ENCODE assay signal across 22 cellular contexts in the genomic region with DNA sequence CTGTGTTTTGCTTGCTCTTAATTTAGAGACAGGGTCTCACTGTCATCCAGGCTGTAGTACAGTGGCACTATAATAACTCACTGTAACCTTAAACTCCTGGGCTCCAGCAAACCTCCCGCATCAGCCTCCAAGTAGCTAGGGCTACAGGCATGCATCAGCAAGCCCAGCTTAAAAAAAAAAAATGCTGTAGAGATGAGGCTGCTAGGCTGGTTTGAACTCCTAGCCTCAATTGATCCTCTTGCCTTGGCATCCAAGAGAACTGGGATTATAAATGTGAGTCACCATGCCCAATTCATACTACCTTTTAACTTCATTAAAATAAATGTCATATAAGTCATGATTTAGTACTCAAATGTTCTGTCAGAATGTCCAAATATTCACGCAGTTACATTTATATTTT.
"Had no signal": no experiment of that assay in that cellular context is flagged by ENCODE, and none has a peak within 500 bp of the region (broad histone marks: within the 10 kb centered on the region; RNA-seq: fewer than 3 reads in every experiment).

No MANE protein-coding gene starts in this region.

- H3K27ac ChIP-seq: SJSA1, SK-N-MC had no signal

- H3K27me3 ChIP-seq: MG63, SJSA1 had no signal

- FAIRE-seq: RCC 7860 had no signal

- H3K36me3 ChIP-seq: MG63, SJSA1 had no signal

- H3K4me3 ChIP-seq: MG63, SJSA1, SK-N-MC had no signal

- DNase-seq: KBM-7, MG63, NCI-H1092, NCI-H1105 treated with DMSO at 0.1 percent for 48 hours, NCI-H1417 treated with DMSO at 0.1 percent for 48 hours, NCI-H146, NCI-H1694 treated with DMSO at 0.1 percent for 48 hours, NCI-H1930, NCI-H2081, NCI-H2107, NCI-H226, NCI-H446, NCI-H510A, NCI-H524 treated with DMSO at 0.1 percent for 48 hours, NCI-H69, NCI-H774, Right ventricle myocardium superior, RPMI8226, SIG-M5 had no signal
